ENCODE assay signal across 18 cellular contexts in genomic region chr1:60891315-60891714, GRCh38.
"Had no signal": no experiment of that assay in that cellular context is flagged by ENCODE, and none has a peak within 500 bp of the region (broad histone marks: within the 10 kb centered on the region; RNA-seq: fewer than 3 reads in every experiment).

No MANE protein-coding gene starts in this region.

- DNase-seq: dorsolateral prefrontal cortex; effector memory CD4-positive, alpha-beta T cell; gastrocnemius medialis; islet precursor cell; mammary epithelial cell; mucosa of descending colon; natural killer cell; nucleus accumbens; ovary; sigmoid colon; stimulated activated CD4-positive, alpha-beta T cell treated with anti-CD3 and anti-CD28 coated beads, Interleukin-2, amount 100 ng/mL, for 24 hours; stimulated activated CD4-positive, alpha-beta T cell treated with anti-CD3 and anti-CD28 coated beads, Interleukin-4, amount 100 ng/mL, for 4 hours; stimulated activated naive B cell treated with anti-CD40 and anti-IgM and Interleukin-4, amounts not matched to agents 10 μg/mL and 1 μg/mL and 100 μg/mL, for 72 hours; stimulated activated naive CD8-positive, alpha-beta T cell treated with anti-CD3 and anti-CD28 coated beads, Interleukin-15, amount 100 ng/mL, for 72 hours; testis; upper lobe of right lung had no signal

- ATAC-seq: esophagus mucosa; gastrocnemius medialis; left lobe of liver; mucosa of descending colon; natural killer cell; stimulated activated naive B cell treated with anti-CD40 and anti-IgM and Interleukin-4, amounts not matched to agents 10 μg/mL and 1 μg/mL and 100 μg/mL, for 72 hours; stimulated activated naive CD8-positive, alpha-beta T cell treated with anti-CD3 and anti-CD28 coated beads, Interleukin-15, amount 100 ng/mL, for 72 hours had no signal
